Comparison of ENCODE assay signal across 8 cellular contexts in the genomic region with DNA sequence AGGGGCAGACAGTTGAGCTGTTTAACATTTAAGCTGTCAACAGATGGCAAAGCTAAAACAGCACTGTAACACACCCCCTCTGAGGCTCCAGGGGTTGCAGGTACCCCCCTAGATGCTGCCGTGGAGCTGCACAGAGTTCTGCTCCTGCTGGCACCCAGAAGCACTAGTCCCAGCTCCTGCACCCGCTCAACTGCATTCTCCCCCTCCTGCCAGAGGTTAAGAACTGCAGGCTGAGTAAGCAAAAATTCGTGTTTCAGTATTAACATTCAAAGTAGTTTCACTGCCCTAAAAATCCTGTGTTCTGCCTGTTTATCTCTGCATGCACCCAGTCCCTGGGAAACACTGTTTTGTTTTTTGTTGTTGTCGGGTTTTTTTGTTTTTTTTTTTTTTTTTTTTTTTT.
A peak's percentile ranks its signal among the peaks of the same experiment; 100 is the strongest.
DNase-seq lines count a peak whose midpoint lies in the region; ATAC-seq and TF ChIP-seq lines count a peak whose summit lies in the region.

No MANE protein-coding gene starts in this region.

- H3K4me3 Mint-ChIP-seq in T-helper 2 cell treated with Interferon-gamma antibody and Interleukin-4, amounts not matched to agents 5 μg/mL and 100 μg/mL, for 36 hours: no peak overlapping the region

- no peaks in the 10 kb centered on the region for H3K4me1 Mint-ChIP-seq in T-helper 2 cell treated with Interferon-gamma antibody and Interleukin-4, amounts not matched to agents 5 μg/mL and 100 μg/mL, for 36 hours (ENCODE audit: low read depth)

- H3K79me2 ChIP-seq in DOHH2 (ENCODE audit: control insufficient read depth, low read length): no peaks in the 10 kb centered on the region

- TF ChIP-seq CTCF in DOHH2 (IDR thresholded peaks at IDR 0.05; ENCODE audit: low read depth, low read length, poor library complexity, severe bottlenecking): peak; percentile 28
- peak; percentile 63 for TF ChIP-seq CTCF in Panc1 (IDR thresholded peaks at IDR 0.05)
- TF ChIP-seq CTCF in Peyer's patch (IDR thresholded peaks at IDR 0.05): no peak

- H3K4me1 ChIP-seq in DOHH2 (ENCODE audit: control insufficient read depth, low read length): no peaks in the 10 kb centered on the region
- no peaks in the 10 kb centered on the region for H3K4me1 ChIP-seq in Panc1 (ENCODE audit: control insufficient read depth, insufficient read depth, low read length)
- H3K4me1 ChIP-seq in Peyer's patch: no peaks in the 10 kb centered on the region

- H3K4me2 ChIP-seq in DOHH2 (ENCODE audit: low read length): no peak overlapping the region

- no peaks in the 10 kb centered on the region for H3K27me3 ChIP-seq in DOHH2 (ENCODE audit: control insufficient read depth, low read length)
- H3K27me3 ChIP-seq in Panc1 (ENCODE audit: control insufficient read depth, insufficient read depth, low read length): no peaks in the 10 kb centered on the region
- no peaks in the 10 kb centered on the region for H3K27me3 ChIP-seq in Peyer's patch

- H3K27ac Mint-ChIP-seq in T-helper 2 cell treated with Interferon-gamma antibody and Interleukin-4, amounts not matched to agents 5 μg/mL and 100 μg/mL, for 36 hours: no peak overlapping the region

- intact Hi-C loops in Panc1 (cut with micrococcal nuclease; ENCODE audit: unreplicated experiment): no loop called here

- no peak overlapping the region for H3K27ac ChIP-seq in DOHH2 (ENCODE audit: low read depth, low read length)
- H3K27ac ChIP-seq in Panc1 (ENCODE audit: low read length): no peak overlapping the region
- no peak overlapping the region for H3K27ac ChIP-seq in Peyer's patch

- H3K36me3 ChIP-seq in DOHH2 (ENCODE audit: control insufficient read depth, low read length) (no peaks in the 10 kb centered on the region), Panc1 (ENCODE audit: control insufficient read depth, insufficient read depth, low read length) (no peaks in the 10 kb centered on the region), Peyer's patch (no peaks in the 10 kb centered on the region)

- BruUV-seq in Panc1 (replicated peaks; lab: Mats Ljungman, UMichigan): no TSS peak

- H3K9me2 ChIP-seq in DOHH2 (replicated peaks; ENCODE audit: control insufficient read depth, low read length): no peaks in the 10 kb centered on the region

- no peak for TF ChIP-seq POLR2A in Peyer's patch (IDR thresholded peaks at IDR 0.05)

- ATAC-seq in GM19324 (IDR thresholded peaks at IDR 0.05; ENCODE audit: low FRiP score, unreplicated experiment) (peak; percentile 77), HG03108 (IDR thresholded peaks at IDR 0.05; ENCODE audit: unreplicated experiment) (peak; percentile 81), Panc1 (peak; percentile 76; the same call in 1 of the 2 replicates)

- no peaks in the 10 kb centered on the region for H4K20me1 ChIP-seq in DOHH2 (ENCODE audit: control insufficient read depth, insufficient read depth, low read depth, low read length)

- DNase-seq in Panc1 (ENCODE audit: low read depth, low spot score): no peak
- DNase-seq in iPS DF 4.7 (ENCODE audit: extremely low read depth, low spot score): peak; percentile 14
- no peak for DNase-seq in T1000 (lab: John Stamatoyannopoulos, UW)
- DNase-seq in Peyer's patch: no peak
- no peak for DNase-seq in T-helper 2 cell treated with Interferon-gamma antibody and Interleukin-4, amounts not matched to agents 5 μg/mL and 100 μg/mL, for 36 hours (ENCODE audit: low spot score)

- in situ Hi-C loops in Panc1 (cut with HindIII; ENCODE audit: low pct_unique_long_range_greater_than_20kb, low sequenced_read_pairs): no loop called here

- H3K36me3 Mint-ChIP-seq in T-helper 2 cell treated with Interferon-gamma antibody and Interleukin-4, amounts not matched to agents 5 μg/mL and 100 μg/mL, for 36 hours (ENCODE audit: low read depth): no peaks in the 10 kb centered on the region

- H3F3A ChIP-seq in DOHH2 (ENCODE audit: control insufficient read depth, insufficient read depth): no peaks in the 10 kb centered on the region

- H3K9me3 Mint-ChIP-seq in T-helper 2 cell treated with Interferon-gamma antibody and Interleukin-4, amounts not matched to agents 5 μg/mL and 100 μg/mL, for 36 hours: peaks cover 19% of the 10 kb centered on the region

- H3K4me3 ChIP-seq in DOHH2 (ENCODE audit: low read length) (no peak overlapping the region), Panc1 (ENCODE audit: low read depth in 2 of 2, low read length in 2 of 2) (no peak overlapping the region), Peyer's patch (no peak overlapping the region)

- CTCF ChIA-PET in Panc1 (lab: Charles Lee): no interaction called here

- POLR2A ChIA-PET in Panc1 (lab: Charles Lee): no interaction called here

- H3K9me3 ChIP-seq in DOHH2 (ENCODE audit: control insufficient read depth, insufficient read depth, low read length): no peaks in the 10 kb centered on the region
- H3K9me3 ChIP-seq in Panc1 (ENCODE audit: control insufficient read depth, insufficient read depth, low read depth, low read length): no peaks in the 10 kb centered on the region
- H3K9me3 ChIP-seq in Peyer's patch: peaks cover 0 to 5% (median 0%) of the 10 kb centered on the region in 4 donors

- no peaks in the 10 kb centered on the region for H3K27me3 Mint-ChIP-seq in T-helper 2 cell treated with Interferon-gamma antibody and Interleukin-4, amounts not matched to agents 5 μg/mL and 100 μg/mL, for 36 hours (ENCODE audit: low read depth)

Comparison
In these comparisons a context has a peak if more than half of its experiments do, and no peak if none do; other contexts are left out.
1. CTCF ChIP-seq: peak in DOHH2 (single experiment) and Panc1 (single experiment); none in Peyer's patch (0 of 6).
2. Peak in every context shown above with its lines, with median percentiles within 50 percentile points of each other: ATAC-seq.